Comparison of ENCODE assay signal across 1 cellular context in genomic region chr1:38818706-38819439, GRCh38.
TF ChIP-seq lines count a peak whose summit lies in the region.

No MANE protein-coding gene starts in this region.

TF ChIP-seq in IMR-90, 13 proteins besides CTCF, POLR2A, EP300 and RAD21:
- TF ChIP-seq SMC3 (IDR thresholded peaks at IDR 0.05; ENCODE audit: low read depth, low read length), result no peak
- no peak for TF ChIP-seq FOS (IDR thresholded peaks at IDR 0.05; ENCODE audit: low read depth, low read length)
- no peak for TF ChIP-seq USF2 (IDR thresholded peaks at IDR 0.05; ENCODE audit: low read depth, low read length)
- TF ChIP-seq MAZ (IDR thresholded peaks at IDR 0.05; ENCODE audit: borderline replicate concordance, low read depth, low read length), result no peak
- TF ChIP-seq MAFK (IDR thresholded peaks at IDR 0.05; ENCODE audit: low read depth, low read length), result no peak
- no peak for TF ChIP-seq MXI1 (IDR thresholded peaks at IDR 0.05; ENCODE audit: borderline replicate concordance, low read depth, low read length)
- no peak for TF ChIP-seq RFX5 (IDR thresholded peaks at IDR 0.05; ENCODE audit: low read depth, low read length)
- no peak for TF ChIP-seq CEBPB (IDR thresholded peaks at IDR 0.05; ENCODE audit: low read depth, low read length)
- no peak for TF ChIP-seq ELK1 (IDR thresholded peaks at IDR 0.05; ENCODE audit: borderline replicate concordance, low read depth, low read length)
- no peak for TF ChIP-seq NFE2L2 (IDR thresholded peaks at IDR 0.05; ENCODE audit: low read depth, low read length)
- TF ChIP-seq CHD1 (IDR thresholded peaks at IDR 0.05; ENCODE audit: low read depth, low read length), result no peak
- TF ChIP-seq BHLHE40 (IDR thresholded peaks at IDR 0.05; ENCODE audit: low read depth, low read length), result no peak
- TF ChIP-seq RCOR1 (IDR thresholded peaks at IDR 0.05; ENCODE audit: insufficient replicate concordance, low read length), result no peak
